In the genomic region with DNA sequence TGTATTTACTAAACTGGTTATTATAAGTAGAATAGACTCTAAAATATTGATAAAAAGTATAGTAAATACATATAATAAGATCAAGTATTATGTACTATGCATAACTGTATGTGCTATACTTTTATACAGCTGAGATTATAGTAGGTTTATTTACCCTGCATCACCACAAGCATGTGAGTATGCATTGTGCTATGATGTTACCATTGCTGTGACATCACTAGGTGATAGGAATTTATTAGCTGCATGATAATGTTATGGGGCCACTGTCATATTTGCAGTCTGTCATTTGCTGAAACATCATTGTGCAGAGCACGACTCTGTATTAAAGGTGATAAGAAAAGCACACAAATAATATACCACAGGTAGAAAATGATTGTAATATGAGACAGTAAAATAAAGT, we compare ENCODE assay signal across 33 cellular contexts.
DNase-seq lines count a peak whose midpoint lies in the region; ATAC-seq, FAIRE-seq and TF ChIP-seq lines count a peak whose summit lies in the region.
"Had no signal": no experiment of that assay in that cellular context is flagged by ENCODE, and none has a peak within 500 bp of the region (broad histone marks: within the 10 kb centered on the region; RNA-seq: fewer than 3 reads in every experiment).

No MANE protein-coding gene starts in this region.

- H3K36me3 ChIP-seq in small intestine (ENCODE audit: control insufficient read depth in 2 of 2, insufficient read depth in 2 of 2, low read length in 2 of 2), result no peaks in the 10 kb centered on the region
- H3K36me3 ChIP-seq: brain microvascular endothelial cell, HAP-1, lower lobe of right lung, thoracic aorta, vagina had no signal

- FAIRE-seq in small intestine (lab: Jason Lieb, UNC), result no peak

- TF ChIP-seq CTCF in GM10248 (IDR thresholded peaks at IDR 0.05; ENCODE audit: control extremely low read depth, extremely low read depth, low read depth, missing control alignments), result no peak

- ATAC-seq in HG02610 (IDR thresholded peaks at IDR 0.05; ENCODE audit: unreplicated experiment) (no peak), GM18511 (IDR thresholded peaks at IDR 0.05; ENCODE audit: unreplicated experiment) (no peak)
- ATAC-seq: activated CD4-positive, CD25-positive, alpha-beta regulatory T cell treated with anti-CD3 and anti-CD28 coated beads, Interleukin-2, amount 50 U/mL, for 24 hours; activated CD8-positive, alpha-beta memory T cell treated with anti-CD3 and anti-CD28 coated beads, Interleukin-2, amount 10 ng/mL, durations not matched to agents 7 days and 5 days; activated T-cell treated with anti-CD3 and anti-CD28 coated beads, Interleukin-2, amount 50 U/mL, for 72 hours; lower lobe of right lung; T-cell had no signal

- no peaks in the 10 kb centered on the region for H3K9me3 Mint-ChIP-seq in dendritic cell treated with granulocyte-macrophage colony-stimulating factor and Interleukin-4, amounts not matched to agents 40 ng/mL and 50 ng/mL, for 4 days
- H3K9me3 Mint-ChIP-seq: activated T-cell treated with anti-CD3 and anti-CD28 coated beads, Interleukin-2, amount 50 U/mL, for 72 hours; CD8-positive, alpha-beta memory T cell; IgD-negative memory B cell; stimulated activated naive CD8-positive, alpha-beta T cell treated with anti-CD3 and anti-CD28 coated beads, Interleukin-15, Interleukin-2, amounts not matched to agents 100 ng/mL and 50 ng/mL, for 24 hours; T-cell had no signal

- H3K27me3 Mint-ChIP-seq in dendritic cell treated with granulocyte-macrophage colony-stimulating factor and Interleukin-4, amounts not matched to agents 40 ng/mL and 50 ng/mL, for 4 days, result no peaks in the 10 kb centered on the region
- H3K27me3 Mint-ChIP-seq: activated CD8-positive, alpha-beta memory T cell treated with anti-CD3 and anti-CD28 coated beads, Interleukin-2, amount 10 ng/mL, durations not matched to agents 7 days and 5 days; CD8-positive, alpha-beta memory T cell; IgD-negative memory B cell; stimulated activated naive CD8-positive, alpha-beta T cell treated with anti-CD3 and anti-CD28 coated beads, Interleukin-15, Interleukin-2, amounts not matched to agents 100 ng/mL and 50 ng/mL, for 24 hours; T-cell had no signal

- H3K4me3 ChIP-seq in small intestine (ENCODE audit: low read depth in 1 of 2, low read length in 2 of 2), result no peak overlapping the region
- H3K4me3 ChIP-seq: HAP-1, lower lobe of right lung, skin epidermis, thoracic aorta, vagina had no signal

- DNase-seq in ELR (ENCODE audit: low read depth), result peak; percentile 33
- peak; percentile 12 for DNase-seq in LoVo (ENCODE audit: low spot score)
- peak; percentile 48 for DNase-seq in small intestine
- no peak for DNase-seq in GM10248 (ENCODE audit: extremely low spot score)
- no peak for DNase-seq in HUDEP-2 (lab: John Stamatoyannopoulos, UW; ENCODE audit: unreplicated experiment in 76 of 76)
- DNase-seq: activated CD4-positive, alpha-beta T cell treated with anti-CD3 and anti-CD28 coated beads, Interleukin-2, amount 50 U/mL, for 4 hours; activated CD8-positive, alpha-beta memory T cell treated with anti-CD3 and anti-CD28 coated beads, Interleukin-2, amount 10 ng/mL, durations not matched to agents 7 days and 5 days; activated naive CD4-positive, alpha-beta T cell; activated T-cell treated with anti-CD3 and anti-CD28 coated beads, Interleukin-2, amount 50 U/mL, for 72 hours; brain microvascular endothelial cell; CD8-positive, alpha-beta memory T cell; cerebellar nuclear complex; EL; foreskin melanocyte; lower lobe of right lung; NCI-H1092 treated with DMSO at 0.1 percent for 48 hours; NCI-H187; NCI-H2171; NCI-H510A treated with DMSO at 0.1 percent for 48 hours; retina; T-cell had no signal

- no peaks in the 10 kb centered on the region for H3K27me3 ChIP-seq in small intestine (ENCODE audit: control insufficient read depth in 2 of 2, insufficient read depth in 2 of 2, low read length in 2 of 2)
- H3K27me3 ChIP-seq: brain microvascular endothelial cell, vagina had no signal

- CTCF ChIA-PET in GM10248 (lab: Yijun Ruan, JAX), result interaction anchor here (1.3 to 2.3 kb wide), 5 partner anchors 131 to 418 kb away, joined by 3 to 8 read pairs (median 6); no protein-coding TSS in a partner anchor

- H3K9me3 ChIP-seq in small intestine (ENCODE audit: control insufficient read depth, low read depth), result no peaks in the 10 kb centered on the region
- H3K9me3 ChIP-seq: HAP-1, lower lobe of right lung, thoracic aorta, vagina had no signal

- peak overlapping the region; percentile 17 for H3K27ac Mint-ChIP-seq in dendritic cell treated with granulocyte-macrophage colony-stimulating factor and Interleukin-4, amounts not matched to agents 40 ng/mL and 50 ng/mL, for 4 days
- H3K27ac Mint-ChIP-seq: activated CD8-positive, alpha-beta memory T cell treated with anti-CD3 and anti-CD28 coated beads, Interleukin-2, amount 10 ng/mL, durations not matched to agents 7 days and 5 days had no signal

- no peaks in the 10 kb centered on the region for H3K36me3 Mint-ChIP-seq in dendritic cell treated with granulocyte-macrophage colony-stimulating factor and Interleukin-4, amounts not matched to agents 40 ng/mL and 50 ng/mL, for 4 days (ENCODE audit: low read depth)
- H3K36me3 Mint-ChIP-seq: activated CD8-positive, alpha-beta memory T cell treated with anti-CD3 and anti-CD28 coated beads, Interleukin-2, amount 10 ng/mL, durations not matched to agents 7 days and 5 days; IgD-negative memory B cell had no signal

- POLR2A ChIA-PET in GM10248 (lab: Yijun Ruan, JAX), result no interaction called here

- peaks cover 0 to 9% of the 10 kb centered on the region in 2 donors for H3K4me1 ChIP-seq in small intestine (ENCODE audit: control insufficient read depth in 2 of 2, insufficient read depth in 1 of 2, low read depth in 1 of 2, low read length in 1 of 2)
- H3K4me1 ChIP-seq: HAP-1 had no signal

- H3K4me3 Mint-ChIP-seq in dendritic cell treated with granulocyte-macrophage colony-stimulating factor and Interleukin-4, amounts not matched to agents 40 ng/mL and 50 ng/mL, for 4 days, result no peak overlapping the region
- H3K4me3 Mint-ChIP-seq: activated CD8-positive, alpha-beta memory T cell treated with anti-CD3 and anti-CD28 coated beads, Interleukin-2, amount 10 ng/mL, durations not matched to agents 7 days and 5 days; activated T-cell treated with anti-CD3 and anti-CD28 coated beads, Interleukin-2, amount 50 U/mL, for 72 hours; IgD-negative memory B cell; stimulated activated naive CD8-positive, alpha-beta T cell treated with anti-CD3 and anti-CD28 coated beads, Interleukin-15, Interleukin-2, amounts not matched to agents 100 ng/mL and 50 ng/mL, for 24 hours; T-cell had no signal

- WGBS in small intestine, 3 donors, result 23 to 67% (median 35%) methylated on average over 1 of the region's 1 CpG

- peaks cover 41% of the 10 kb centered on the region for H3K4me1 Mint-ChIP-seq in dendritic cell treated with granulocyte-macrophage colony-stimulating factor and Interleukin-4, amounts not matched to agents 40 ng/mL and 50 ng/mL, for 4 days (ENCODE audit: low read depth)

- H3K27ac ChIP-seq in small intestine (ENCODE audit: low read depth in 1 of 2, low read length in 1 of 2), result no peak overlapping the region
- H3K27ac ChIP-seq: brain microvascular endothelial cell, lower lobe of right lung, parathyroid adenoma, RWPE1, thoracic aorta, vagina had no signal

- intact Hi-C loops in dendritic cell treated with granulocyte-macrophage colony-stimulating factor and Interleukin-4, amounts not matched to agents 40 ng/mL and 50 ng/mL, for 4 days (cut with micrococcal nuclease), result no loop called here

Comparison
In these comparisons a context has a peak if more than half of its experiments do, and no peak if none do; other contexts are left out.
1. DNase-seq: peak in ELR (single experiment), LoVo (single experiment) and small intestine (single experiment); none in GM10248 (single experiment) and HUDEP-2 (0 of 76).